9 cellular contexts compared by ENCODE assay signal in genomic region chr3:9807981-9808344, GRCh38. TPM values are rescaled to one million over a fixed set of nuclear protein-coding genes. Genes with fewer than 3 reads are reported as not detected.
DNase-seq lines count a peak whose midpoint lies in the region; ATAC-seq lines count a peak whose summit lies in the region.
"Had no signal": no experiment of that assay in that cellular context is flagged by ENCODE, and none has a peak within 500 bp of the region (broad histone marks: within the 10 kb centered on the region; RNA-seq: fewer than 3 reads in every experiment).

No MANE protein-coding gene starts in this region.

- no peak overlapping the region for H3K4me3 ChIP-seq in BLaER1
- no peak overlapping the region for H3K4me3 ChIP-seq in GM23248
- no peak overlapping the region for H3K4me3 ChIP-seq in naive thymus-derived CD4-positive, alpha-beta T cell (ENCODE audit: low read length)
- no peak overlapping the region for H3K4me3 ChIP-seq in trophoblast cell (ENCODE audit: low read depth, low read length)
- H3K4me3 ChIP-seq: upper lobe of right lung had no signal

- no peak overlapping the region for H4K91ac ChIP-seq in trophoblast cell (ENCODE audit: low read depth, low read length)

- CTCF ChIA-PET in naive thymus-derived CD4-positive, alpha-beta T cell (lab: Charles Lee), result interaction anchor here (0.6 to 1.0 kb wide), 4 partner anchors 15 to 487 kb away, joined by 3 to 7 read pairs (median 5); partner anchors contain the start of genes ARPC4 and TADA3

- ATAC-seq in activated naive CD8-positive, alpha-beta T cell treated with anti-CD3 and anti-CD28 coated beads, Interleukin-2, amount 10 ng/mL, durations not matched to agents 7 days and 5 days (ENCODE audit: low read depth), result no peak
- no peak for ATAC-seq in naive thymus-derived CD4-positive, alpha-beta T cell
- ATAC-seq in HG03045 (IDR thresholded peaks at IDR 0.05; ENCODE audit: unreplicated experiment), result no peak
- ATAC-seq: upper lobe of right lung had no signal

- H4K20me1 ChIP-seq in BLaER1, result peaks cover 32% of the 10 kb centered on the region
- H4K20me1 ChIP-seq in GM23248 (ENCODE audit: insufficient read depth), result no peaks in the 10 kb centered on the region

- H3K79me1 ChIP-seq in trophoblast cell (ENCODE audit: low read length), result peaks cover 9% of the 10 kb centered on the region

- H4K12ac ChIP-seq in trophoblast cell (ENCODE audit: low read depth, low read length), result no peak overlapping the region

- in situ Hi-C loops in GM23248 (cut with MboI), result no loop called here

- no peak overlapping the region for H4K8ac ChIP-seq in trophoblast cell (ENCODE audit: low read depth, low read length)

- H3K9me2 ChIP-seq in GM23248 (ENCODE audit: insufficient read depth), result no peaks in the 10 kb centered on the region

- H3K4me1 ChIP-seq in BLaER1 (peaks cover 31% of the 10 kb centered on the region), GM23248 (ENCODE audit: insufficient read depth) (peaks cover 12% of the 10 kb centered on the region), trophoblast cell (ENCODE audit: control insufficient read depth in 1 of 2, insufficient read depth in 2 of 2, low read length in 2 of 2) (peaks cover 0 to 3% of the 10 kb centered on the region in 2 experiments)
- peaks cover 21 to 28% of the 10 kb centered on the region in 2 donors for H3K4me1 ChIP-seq in naive thymus-derived CD4-positive, alpha-beta T cell (ENCODE audit: control insufficient read depth in 2 of 2, insufficient read depth in 2 of 2, low read length in 2 of 2)

- H2BK120ac ChIP-seq in trophoblast cell (ENCODE audit: insufficient read depth, low read length, poor library complexity), result no peak overlapping the region

- no peaks in the 10 kb centered on the region for H3K27me3 Mint-ChIP-seq in activated naive CD8-positive, alpha-beta T cell treated with anti-CD3 and anti-CD28 coated beads, Interleukin-2, amount 10 ng/mL, durations not matched to agents 7 days and 5 days
- H3K27me3 Mint-ChIP-seq in naive thymus-derived CD4-positive, alpha-beta T cell, result no peaks in the 10 kb centered on the region

- no peak overlapping the region for H3K4ac ChIP-seq in trophoblast cell (ENCODE audit: low read depth, low read length)

- H3K27ac ChIP-seq in BLaER1 (no peak overlapping the region), GM23248 (peak overlapping the region; percentile 86), trophoblast cell (ENCODE audit: low read depth, low read length) (no peak overlapping the region)
- H3K27ac ChIP-seq in naive thymus-derived CD4-positive, alpha-beta T cell (ENCODE audit: low read depth, low read length), result peak overlapping the region; percentile 90

- H3K79me2 ChIP-seq in GM23248 (ENCODE audit: insufficient read depth), result peaks cover 13% of the 10 kb centered on the region
- peaks cover 3% of the 10 kb centered on the region for H3K79me2 ChIP-seq in trophoblast cell (ENCODE audit: control insufficient read depth, insufficient read depth, low read length, poor library complexity)

- H2BK12ac ChIP-seq in trophoblast cell (ENCODE audit: low read length), result no peak overlapping the region

- H3K36me3 ChIP-seq in BLaER1 (peaks cover 55% of the 10 kb centered on the region), GM23248 (ENCODE audit: low read depth) (peaks cover 30% of the 10 kb centered on the region), trophoblast cell (ENCODE audit: control insufficient read depth in 1 of 2, insufficient read depth in 2 of 2, low read length in 2 of 2) (peaks cover 36 to 45% of the 10 kb centered on the region in 2 experiments)
- H3K36me3 ChIP-seq in naive thymus-derived CD4-positive, alpha-beta T cell (ENCODE audit: control insufficient read depth in 2 of 3, insufficient read depth in 3 of 3, low read length in 3 of 3), result peaks cover 22 to 43% (median 29%) of the 10 kb centered on the region in 3 experiments

- no peak overlapping the region for H2BK5ac ChIP-seq in trophoblast cell (ENCODE audit: low read depth, low read length, poor library complexity)

- WGBS in GM23248 (ENCODE audit: low coverage in 1 of 2, low lambda C conversion rate in 2 of 2, missing lambda C conversion rate in 2 of 2), 2 experiments, result 96 to 100% methylated on average over 1 to 2 of the region's 2 CpGs
- no CpG with 5 or more reads among the region's 2 CpGs for WGBS in trophoblast cell (ENCODE audit: extremely low coverage, insufficient coverage, insufficient read length)

- no peak overlapping the region for H3K14ac ChIP-seq in trophoblast cell (ENCODE audit: low read length)

- no peak overlapping the region for H2AK5ac ChIP-seq in trophoblast cell (ENCODE audit: low read length)

- peak overlapping the region; percentile 93 for H3K27ac Mint-ChIP-seq in activated naive CD8-positive, alpha-beta T cell treated with anti-CD3 and anti-CD28 coated beads, Interleukin-2, amount 10 ng/mL, durations not matched to agents 7 days and 5 days
- peak overlapping the region in 8 of 9 donors; percentile 71 to 98 (median 94) for H3K27ac Mint-ChIP-seq in naive thymus-derived CD4-positive, alpha-beta T cell

- no peak overlapping the region for H3K18ac ChIP-seq in trophoblast cell (ENCODE audit: low read length)

- H3K4me3 Mint-ChIP-seq in activated naive CD8-positive, alpha-beta T cell treated with anti-CD3 and anti-CD28 coated beads, Interleukin-2, amount 10 ng/mL, durations not matched to agents 7 days and 5 days, result no peak overlapping the region
- peak overlapping the region in 2 of 10 donors; percentile 21 to 45 for H3K4me3 Mint-ChIP-seq in naive thymus-derived CD4-positive, alpha-beta T cell

- no peak overlapping the region for H3K23ac ChIP-seq in trophoblast cell (ENCODE audit: low read length)

- peaks cover 36% of the 10 kb centered on the region for H3K4me1 Mint-ChIP-seq in activated naive CD8-positive, alpha-beta T cell treated with anti-CD3 and anti-CD28 coated beads, Interleukin-2, amount 10 ng/mL, durations not matched to agents 7 days and 5 days
- peaks cover 37 to 50% (median 47%) of the 10 kb centered on the region in 7 donors for H3K4me1 Mint-ChIP-seq in naive thymus-derived CD4-positive, alpha-beta T cell

- H3K27me3 ChIP-seq in BLaER1 (no peaks in the 10 kb centered on the region), GM23248 (replicated peaks; ENCODE audit: insufficient read depth) (no peaks in the 10 kb centered on the region), trophoblast cell (ENCODE audit: insufficient read depth, low read length) (no peaks in the 10 kb centered on the region)
- H3K27me3 ChIP-seq in naive thymus-derived CD4-positive, alpha-beta T cell (ENCODE audit: control insufficient read depth in 2 of 2, insufficient read depth in 2 of 2, low read length in 2 of 2), result no peaks in the 10 kb centered on the region
- H3K27me3 ChIP-seq: upper lobe of right lung had no signal

- H3K36me3 Mint-ChIP-seq in activated naive CD8-positive, alpha-beta T cell treated with anti-CD3 and anti-CD28 coated beads, Interleukin-2, amount 10 ng/mL, durations not matched to agents 7 days and 5 days, result peaks cover 35% of the 10 kb centered on the region
- H3K36me3 Mint-ChIP-seq in naive thymus-derived CD4-positive, alpha-beta T cell, result peaks cover 7 to 35% (median 14%) of the 10 kb centered on the region in 5 donors

- peaks cover 60% of the 10 kb centered on the region for H3F3A ChIP-seq in GM23248 (ENCODE audit: insufficient read depth)

- POLR2A ChIA-PET in activated naive CD8-positive, alpha-beta T cell treated with anti-CD3 and anti-CD28 coated beads, Interleukin-2, amount 10 ng/mL, durations not matched to agents 7 days and 5 days (lab: Charles Lee), result interaction anchor here (1.1 to 4.5 kb wide), 8 partner anchors 15 to 445 kb away, joined by 3 to 36 read pairs (median 6); partner anchors contain the start of genes ARPC4, CAMK1, RPUSD3 and TADA3
- POLR2A ChIA-PET in naive thymus-derived CD4-positive, alpha-beta T cell (lab: Charles Lee), result interaction anchor here (0.5 to 5.9 kb wide), 18 partner anchors 8 to 1799 kb away, joined by 3 to 61 read pairs (median 3); partner anchors contain the start of genes ARPC4, BRPF1, CRELD1 and OGG1

- H3K9me3 Mint-ChIP-seq in activated naive CD8-positive, alpha-beta T cell treated with anti-CD3 and anti-CD28 coated beads, Interleukin-2, amount 10 ng/mL, durations not matched to agents 7 days and 5 days, result no peaks in the 10 kb centered on the region
- H3K9me3 Mint-ChIP-seq in naive thymus-derived CD4-positive, alpha-beta T cell, result no peaks in the 10 kb centered on the region

- H3K4me2 ChIP-seq in BLaER1, result peak overlapping the region; percentile 87
- no peak overlapping the region for H3K4me2 ChIP-seq in GM23248 (ENCODE audit: unreplicated experiment)
- no peak overlapping the region for H3K4me2 ChIP-seq in trophoblast cell (ENCODE audit: low read length)

- DNase-seq in GM23248 (no peak), trophoblast cell (no peak), OCI-M1 (lab: John Stamatoyannopoulos, UW) (no peak)
- no peak for DNase-seq in activated naive CD8-positive, alpha-beta T cell treated with anti-CD3 and anti-CD28 coated beads, Interleukin-2, amount 10 ng/mL, durations not matched to agents 7 days and 5 days
- no peak for DNase-seq in naive thymus-derived CD4-positive, alpha-beta T cell
- DNase-seq: midbrain, upper lobe of right lung had no signal

- H3K9me3 ChIP-seq in BLaER1 (no peaks in the 10 kb centered on the region), GM23248 (ENCODE audit: low read depth) (no peaks in the 10 kb centered on the region), trophoblast cell (ENCODE audit: insufficient read depth, low read depth, low read length) (no peaks in the 10 kb centered on the region)
- no peaks in the 10 kb centered on the region for H3K9me3 ChIP-seq in naive thymus-derived CD4-positive, alpha-beta T cell (ENCODE audit: control insufficient read depth in 2 of 3, low read length in 3 of 3)
- H3K9me3 ChIP-seq: upper lobe of right lung had no signal

- H3K9ac ChIP-seq in BLaER1 (no peak overlapping the region), GM23248 (peak overlapping the region; percentile 13; the same call in 1 of the 2 replicates), trophoblast cell (ENCODE audit: low read length) (no peak overlapping the region)

- intact Hi-C loops in naive thymus-derived CD4-positive, alpha-beta T cell (cut with micrococcal nuclease), result loop anchor here (1.0 to 5.0 kb wide), 6 partner anchors 34 to 125 kb away; partner anchors contain the start of genes RPUSD3 (in 2 of the 2), BRPF1 (in 1 of the 2), CRELD1 (in 1 of the 2) and JAGN1 (in 1 of the 2)

- no peak overlapping the region for H2AFZ ChIP-seq in GM23248
- H2AFZ ChIP-seq in trophoblast cell (ENCODE audit: insufficient read depth, low read length, poor library complexity), result no peak overlapping the region

RNA-seq across cellular contexts. Expression of gene TTLL3, which starts 2.1 kb away (rescaled TPM):
- 30.3 and 31.1 TPM in 2 replicates for total RNA-seq in GM23248 (2014; rRNA removed; shearing (Covaris generic))
- 20.1 and 26.9 TPM in 2 replicates for polyA plus RNA-seq in GM23248 (2016; fragmentation: Nextera tagmentation; extraction: Ambion mirVana)
- total RNA-seq in activated naive CD8-positive, alpha-beta T cell treated with anti-CD3 and anti-CD28 coated beads, Interleukin-2, amount 10 ng/mL, durations not matched to agents 7 days and 5 days, result 10 to 100 TPM; 84.0 to 85.7 TPM
- 100 to 1,000 TPM in 1 of 5 experiments, 10 to 100 TPM in 4; 54.9 to 106 (median 68.0) TPM for total RNA-seq in naive thymus-derived CD4-positive, alpha-beta T cell
- 1 to 10 TPM; 2.5 to 3.3 TPM for polyA plus RNA-seq in naive thymus-derived CD4-positive, alpha-beta T cell
- 11.9 and 12.1 TPM in 2 replicates for polyA plus RNA-seq in trophoblast cell (2013)

RNA-seq across cellular contexts. Expression of gene ARPC4, which starts 15.1 kb away (rescaled TPM):
- total RNA-seq in GM23248 (2014; rRNA removed; shearing (Covaris generic)), result 315 and 325 TPM in 2 replicates
- polyA plus RNA-seq in GM23248 (2016; fragmentation: Nextera tagmentation; extraction: Ambion mirVana), result 182 and 190 TPM in 2 replicates
- 100 to 1,000 TPM; 225 to 227 TPM for total RNA-seq in activated naive CD8-positive, alpha-beta T cell treated with anti-CD3 and anti-CD28 coated beads, Interleukin-2, amount 10 ng/mL, durations not matched to agents 7 days and 5 days
- total RNA-seq in naive thymus-derived CD4-positive, alpha-beta T cell, result 100 to 1,000 TPM; 128 to 273 (median 129) TPM
- polyA plus RNA-seq in naive thymus-derived CD4-positive, alpha-beta T cell, result 100 to 1,000 TPM; 205 to 212 TPM
- 86.4 and 87.7 TPM in 2 replicates for polyA plus RNA-seq in trophoblast cell (2013)

RNA-seq across cellular contexts. Expression of gene TADA3, which starts 15.7 kb away (rescaled TPM):
- 131 and 135 TPM in 2 replicates for total RNA-seq in GM23248 (2014; rRNA removed; shearing (Covaris generic))
- polyA plus RNA-seq in GM23248 (2016; fragmentation: Nextera tagmentation; extraction: Ambion mirVana), result 85.1 and 87.7 TPM in 2 replicates
- 10 to 100 TPM; 71.8 to 73.3 TPM for total RNA-seq in activated naive CD8-positive, alpha-beta T cell treated with anti-CD3 and anti-CD28 coated beads, Interleukin-2, amount 10 ng/mL, durations not matched to agents 7 days and 5 days
- total RNA-seq in naive thymus-derived CD4-positive, alpha-beta T cell, result 10 to 100 TPM; 31.6 to 67.4 (median 36.8) TPM
- polyA plus RNA-seq in naive thymus-derived CD4-positive, alpha-beta T cell, result 10 to 100 TPM; 44.3 to 69.5 TPM
- 56.0 and 56.8 TPM in 2 replicates for polyA plus RNA-seq in trophoblast cell (2013)

RNA-seq across cellular contexts. Expression of gene RPUSD3, which starts 35.8 kb away (rescaled TPM):
- 32.6 and 39.8 TPM in 2 replicates for total RNA-seq in GM23248 (2014; rRNA removed; shearing (Covaris generic))
- 37.4 and 38.3 TPM in 2 replicates for polyA plus RNA-seq in GM23248 (2016; fragmentation: Nextera tagmentation; extraction: Ambion mirVana)
- 10 to 100 TPM; 46.3 to 50.8 TPM for total RNA-seq in activated naive CD8-positive, alpha-beta T cell treated with anti-CD3 and anti-CD28 coated beads, Interleukin-2, amount 10 ng/mL, durations not matched to agents 7 days and 5 days
- total RNA-seq in naive thymus-derived CD4-positive, alpha-beta T cell, result 10 to 100 TPM; 17.7 to 61.2 (median 58.0) TPM
- polyA plus RNA-seq in naive thymus-derived CD4-positive, alpha-beta T cell, result 10 to 100 TPM; 67.3 to 72.6 TPM
- polyA plus RNA-seq in trophoblast cell (2013), result 40.2 and 42.5 TPM in 2 replicates

RNA-seq across cellular contexts. Expression of gene CAMK1, which starts 38.2 kb away (rescaled TPM):
- total RNA-seq in GM23248 (2014; rRNA removed; shearing (Covaris generic)), result 26.9 and 30.6 TPM in 2 replicates
- 27.7 and 28.3 TPM in 2 replicates for polyA plus RNA-seq in GM23248 (2016; fragmentation: Nextera tagmentation; extraction: Ambion mirVana)
- 10 to 100 TPM; 25.2 to 26.9 TPM for total RNA-seq in activated naive CD8-positive, alpha-beta T cell treated with anti-CD3 and anti-CD28 coated beads, Interleukin-2, amount 10 ng/mL, durations not matched to agents 7 days and 5 days
- 10 to 100 TPM in 2 of 5 experiments, 1 to 10 TPM in 3; 2.1 to 36.3 (median 2.5) TPM for total RNA-seq in naive thymus-derived CD4-positive, alpha-beta T cell
- 1 to 10 TPM in 1 of 2 donors, under 1 TPM in 1; 0.85 to 2.1 TPM for polyA plus RNA-seq in naive thymus-derived CD4-positive, alpha-beta T cell
- polyA plus RNA-seq in trophoblast cell (2013), result 2.2 and 2.3 TPM in 2 replicates

Comparison
In these comparisons a context has a peak if more than half of its experiments do, and no peak if none do; other contexts are left out.
1. H3K27ac ChIP-seq: peak in GM23248 (single experiment) and naive thymus-derived CD4-positive, alpha-beta T cell (single experiment); none in BLaER1 (single experiment) and trophoblast cell (single experiment).